In the genomic region with DNA sequence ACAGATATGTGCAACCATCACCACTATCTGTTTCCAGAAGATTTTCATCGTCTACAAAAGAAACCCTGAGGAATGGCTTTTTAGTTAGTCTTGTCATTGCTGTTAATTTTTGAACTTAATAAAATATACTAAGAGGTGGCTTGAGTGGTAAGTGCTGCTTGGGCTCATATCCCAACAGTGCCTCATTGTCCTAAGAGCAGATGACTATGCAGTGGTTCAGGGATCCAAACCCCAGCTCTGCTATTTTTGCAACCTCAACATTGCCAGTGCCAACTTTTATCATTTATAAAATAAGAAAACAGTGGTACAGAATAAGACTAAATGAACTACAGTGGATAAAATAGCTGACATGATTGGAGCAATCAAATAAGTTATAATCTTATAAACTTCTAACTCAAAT, we compare ENCODE assay signal across 16 cellular contexts.
A peak's percentile ranks its signal among the peaks of the same experiment; 100 is the strongest.
DNase-seq lines count a peak whose midpoint lies in the region; ATAC-seq lines count a peak whose summit lies in the region.
"Had no signal": no experiment of that assay in that cellular context is flagged by ENCODE, and none has a peak within 500 bp of the region (broad histone marks: within the 10 kb centered on the region; RNA-seq: fewer than 3 reads in every experiment).

No MANE protein-coding gene starts in this region.

- H3K27ac ChIP-seq in right cardiac atrium (ENCODE audit: low read length): no peak overlapping the region
- H3K27ac ChIP-seq: HL-60 had no signal

- in situ Hi-C loops in SK-MEL-5 (cut with HindIII; ENCODE audit: low pct_unique_long_range_greater_than_20kb, low sequenced_read_pairs): no loop called here

- no peaks in the 10 kb centered on the region for H3K4me1 ChIP-seq in right cardiac atrium (ENCODE audit: control insufficient read depth, insufficient read depth, low read length)
- H3K4me1 ChIP-seq: BE2C had no signal

- no peaks in the 10 kb centered on the region for H3K27me3 ChIP-seq in right cardiac atrium (ENCODE audit: control insufficient read depth, insufficient read depth)
- H3K27me3 ChIP-seq: BE2C had no signal

- no peak overlapping the region for H3K4me3 ChIP-seq in right cardiac atrium (ENCODE audit: low read length)
- H3K4me3 ChIP-seq: K562 had no signal

- H3K9me3 ChIP-seq in right cardiac atrium (ENCODE audit: control insufficient read depth, low read length): no peaks in the 10 kb centered on the region

- WGBS in right cardiac atrium: 77% methylated on average over 1 of the region's 1 CpG

- ATAC-seq in left ventricle myocardium superior (peak; percentile 64), right cardiac atrium (no peak), HG02973 (IDR thresholded peaks at IDR 0.05; ENCODE audit: unreplicated experiment) (no peak)
- ATAC-seq: K562 had no signal

- no peak for DNase-seq in left ventricle myocardium superior
- no peak for DNase-seq in right cardiac atrium
- DNase-seq in SK-MEL-5 (ENCODE audit: low read depth, low spot score): peak; percentile 44
- peak; percentile 47 for DNase-seq in myocyte (ENCODE audit: low read depth)
- no peak for DNase-seq in mucosa of gallbladder (ENCODE audit: low spot score)
- DNase-seq in stimulated activated CD4-positive, alpha-beta T cell treated with anti-CD3 and anti-CD28 coated beads, Interleukin-4, amount 100 ng/mL, for 4 hours: no peak
- DNase-seq: BE2C; Calu3; CD4-positive, alpha-beta memory T cell; DMS79 treated with DMSO at 0.1 percent for 48 hours; GF-D8; H9; IMR-90 had no signal

- intact Hi-C loops in left ventricle myocardium superior (cut with micrococcal nuclease): no loop called here
- intact Hi-C loops in right cardiac atrium (cut with DNase I): no loop called here

Comparison
In these comparisons a context has a peak if more than half of its experiments do, and no peak if none do; other contexts are left out.
1. DNase-seq: peak in SK-MEL-5 (single experiment) and myocyte (single experiment); none in left ventricle myocardium superior (single experiment), right cardiac atrium (0 of 3), mucosa of gallbladder (single experiment) and stimulated activated CD4-positive, alpha-beta T cell treated with anti-CD3 and anti-CD28 coated beads, Interleukin-4, amount 100 ng/mL, for 4 hours (0 of 2).